13 cellular contexts compared by ENCODE assay signal in the genomic region with DNA sequence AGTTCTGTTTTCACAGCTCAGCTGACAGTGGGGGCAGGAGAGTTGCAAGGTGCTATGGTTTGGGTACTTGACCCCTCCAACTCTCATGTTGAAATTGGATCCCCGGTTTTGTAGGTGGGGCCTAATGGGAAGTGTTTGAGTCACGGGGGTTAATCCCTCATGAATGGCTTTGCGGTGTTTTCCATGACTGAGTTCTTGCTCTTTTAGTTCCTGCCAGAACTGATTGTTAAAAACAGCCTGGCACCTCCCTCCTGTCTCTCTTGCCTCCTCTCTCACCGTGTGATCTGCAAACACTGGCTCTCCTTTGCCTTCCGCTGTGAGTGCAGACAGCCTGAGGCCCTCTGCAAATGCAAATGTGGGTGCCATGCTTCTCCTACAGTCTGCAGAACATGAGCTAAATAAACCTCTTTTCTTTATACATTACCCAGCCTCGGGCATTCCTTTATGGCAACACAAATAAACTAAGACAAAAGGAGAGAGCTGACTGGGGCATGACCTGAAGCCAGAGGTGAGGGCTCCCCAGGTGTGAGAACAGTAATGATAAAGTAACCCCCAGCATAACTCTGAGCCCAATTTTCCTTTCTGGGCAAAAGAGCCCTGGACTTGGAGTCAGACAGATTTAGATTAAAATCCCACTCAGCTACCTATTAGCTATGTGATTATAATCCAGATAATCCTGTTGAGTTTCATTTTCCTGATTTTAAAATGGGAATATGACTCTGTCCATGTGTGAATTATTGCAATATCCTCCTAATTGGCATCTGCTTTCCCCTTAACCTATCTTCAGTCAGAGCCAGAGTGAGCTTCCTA.
A peak's percentile ranks its signal among the peaks of the same experiment; 100 is the strongest.
DNase-seq lines count a peak whose midpoint lies in the region; ATAC-seq and TF ChIP-seq lines count a peak whose summit lies in the region.
"Had no signal": no experiment of that assay in that cellular context is flagged by ENCODE, and none has a peak within 500 bp of the region (broad histone marks: within the 10 kb centered on the region; RNA-seq: fewer than 3 reads in every experiment).

No MANE protein-coding gene starts in this region.

- H3K9ac ChIP-seq in parathyroid adenoma, result no peak overlapping the region

- H3K9me3 ChIP-seq in HEK293 (ENCODE audit: control insufficient read depth, insufficient read depth, low read depth, low read length), result no peaks in the 10 kb centered on the region
- H3K9me3 ChIP-seq in parathyroid adenoma (ENCODE audit: control insufficient read depth, low read length), result peaks cover 3% of the 10 kb centered on the region
- H3K9me3 ChIP-seq: HAP-1 had no signal

- H3K4me1 ChIP-seq in HEK293 (ENCODE audit: control insufficient read depth, insufficient read depth, low read length) (peaks cover 9% of the 10 kb centered on the region), parathyroid adenoma (no peaks in the 10 kb centered on the region)
- H3K4me1 ChIP-seq: HAP-1, psoas muscle had no signal

- no peaks in the 10 kb centered on the region for H3K79me2 ChIP-seq in parathyroid adenoma

- no peak overlapping the region for H3K4me3 ChIP-seq in HEK293 (ENCODE audit: low read depth, low read length)
- no peak overlapping the region for H3K4me3 ChIP-seq in epithelial cell of proximal tubule (ENCODE audit: low read depth, low read length)
- H3K4me3 ChIP-seq in parathyroid adenoma (ENCODE audit: low read depth, low read length), result no peak overlapping the region
- H3K4me3 ChIP-seq: HAP-1, K562, psoas muscle, SK-N-MC had no signal

- ATAC-seq in GM21515 (IDR thresholded peaks at IDR 0.05; ENCODE audit: unreplicated experiment), result no peak
- ATAC-seq: K562 had no signal

- H3K27ac ChIP-seq in HEK293 (ENCODE audit: extremely low read depth, low read depth, low read length) (no peak overlapping the region), parathyroid adenoma (no peak overlapping the region)
- H3K27ac ChIP-seq: psoas muscle, SK-N-MC had no signal

- H3K4me2 ChIP-seq in parathyroid adenoma (ENCODE audit: low read length), result no peak overlapping the region

- no peaks in the 10 kb centered on the region for H3K27me3 ChIP-seq in parathyroid adenoma (ENCODE audit: control insufficient read depth, insufficient read depth, low read length)

- POLR2A ChIA-PET in HEK293 (lab: Yijun Ruan, JAX), result no interaction called here

- no peak for TF ChIP-seq CTCF in HEK293 (tag by site-specific recombination; IDR thresholded peaks at IDR 0.05)
- no peak for TF ChIP-seq CTCF in epithelial cell of proximal tubule (conservative IDR thresholded peaks at IDR 0.05; ENCODE audit: low read depth, low read length)
- no peak for TF ChIP-seq CTCF in parathyroid adenoma (IDR thresholded peaks at IDR 0.05)

- peak overlapping the region; percentile 19 for H2AFZ ChIP-seq in parathyroid adenoma

- peak; percentile 90 for DNase-seq in NCI-H345 treated with DMSO at 0.1 percent for 48 hours (lab: John Stamatoyannopoulos, UW; ENCODE audit: unreplicated experiment)
- DNase-seq in epithelial cell of proximal tubule (ENCODE audit: low read depth), result peak; percentile 37
- no peak for DNase-seq in KG1 (lab: John Stamatoyannopoulos, UW)
- no peak for DNase-seq in activated CD4-positive, alpha-beta T cell treated with anti-CD3 and anti-CD28 coated beads for 1 hour
- DNase-seq: activated CD4-positive, CD25-positive, alpha-beta regulatory T cell; activated T-cell treated with anti-CD3 and anti-CD28 coated beads for 4 hours; psoas muscle had no signal

- no peaks in the 10 kb centered on the region for H3K36me3 ChIP-seq in HEK293 (ENCODE audit: control insufficient read depth in 2 of 2, insufficient read depth in 1 of 2, low read length in 2 of 2)
- no peaks in the 10 kb centered on the region for H3K36me3 ChIP-seq in parathyroid adenoma (ENCODE audit: control insufficient read depth, insufficient read depth, low read length)
- H3K36me3 ChIP-seq: HAP-1 had no signal

- CTCF ChIA-PET in HEK293 (lab: Yijun Ruan, JAX), result interaction anchor here (0.5 to 2.4 kb wide), 4 partner anchors 9 to 462 kb away, joined by 4 to 10 read pairs (median 4); no protein-coding TSS in a partner anchor

TF ChIP-seq in HEK293, 187 proteins besides CTCF, POLR2A, EP300 and RAD21:
- TF ChIP-seq SETDB1 (IDR thresholded peaks at IDR 0.05; ENCODE audit: insufficient read length, low read length) (no peak), FEZF1 (tag by site-specific recombination; IDR thresholded peaks at IDR 0.05) (peak; percentile 90), ZNF23 (tag by site-specific recombination; IDR thresholded peaks at IDR 0.05; ENCODE audit: borderline replicate concordance) (no peak), ZNF664 (tag by site-specific recombination; IDR thresholded peaks at IDR 0.05) (no peak), ZNF423 (tag by site-specific recombination; IDR thresholded peaks at IDR 0.05) (no peak), MEIS1 (CRISPR knock-in tag; IDR thresholded peaks at IDR 0.05; ENCODE audit: borderline replicate concordance) (no peak), ZNF112 (tag by site-specific recombination; IDR thresholded peaks at IDR 0.05) (no peak), SP7 (tag by site-specific recombination; IDR thresholded peaks at IDR 0.05) (peak; percentile 23; the same call in 1 of the 2 replicates), EGR2 (tag by site-specific recombination; IDR thresholded peaks at IDR 0.05; ENCODE audit: low read depth) (no peak), KLF1 (tag by site-specific recombination; IDR thresholded peaks at IDR 0.05) (0 out of 2 replicates have a peak, but pooled peaks have one; percentile 19), ZNF501 (tag by site-specific recombination; IDR thresholded peaks at IDR 0.05) (no peak), ZNF274 (IDR thresholded peaks at IDR 0.05; ENCODE audit: low read length) (no peak), ZNF274 (tag by site-specific recombination; IDR thresholded peaks at IDR 0.05; ENCODE audit: borderline replicate concordance) (no peak), ZNF510 (tag by site-specific recombination; IDR thresholded peaks at IDR 0.05; ENCODE audit: insufficient replicate concordance) (no peak), SP3 (tag by site-specific recombination; IDR thresholded peaks at IDR 0.05) (no peak), ZNF132 (tag by site-specific recombination; IDR thresholded peaks at IDR 0.05; ENCODE audit: borderline replicate concordance) (no peak), BCL11B (tag by site-specific recombination; IDR thresholded peaks at IDR 0.05; ENCODE audit: low read depth) (no peak)

Comparison
In these comparisons a context has a peak if more than half of its experiments do, and no peak if none do; other contexts are left out.
1. DNase-seq: peak in NCI-H345 treated with DMSO at 0.1 percent for 48 hours (single experiment) and epithelial cell of proximal tubule (single experiment); none in KG1 (single experiment) and activated CD4-positive, alpha-beta T cell treated with anti-CD3 and anti-CD28 coated beads for 1 hour (single experiment).